Comparison of ENCODE assay signal across 8 cellular contexts in the genomic region with DNA sequence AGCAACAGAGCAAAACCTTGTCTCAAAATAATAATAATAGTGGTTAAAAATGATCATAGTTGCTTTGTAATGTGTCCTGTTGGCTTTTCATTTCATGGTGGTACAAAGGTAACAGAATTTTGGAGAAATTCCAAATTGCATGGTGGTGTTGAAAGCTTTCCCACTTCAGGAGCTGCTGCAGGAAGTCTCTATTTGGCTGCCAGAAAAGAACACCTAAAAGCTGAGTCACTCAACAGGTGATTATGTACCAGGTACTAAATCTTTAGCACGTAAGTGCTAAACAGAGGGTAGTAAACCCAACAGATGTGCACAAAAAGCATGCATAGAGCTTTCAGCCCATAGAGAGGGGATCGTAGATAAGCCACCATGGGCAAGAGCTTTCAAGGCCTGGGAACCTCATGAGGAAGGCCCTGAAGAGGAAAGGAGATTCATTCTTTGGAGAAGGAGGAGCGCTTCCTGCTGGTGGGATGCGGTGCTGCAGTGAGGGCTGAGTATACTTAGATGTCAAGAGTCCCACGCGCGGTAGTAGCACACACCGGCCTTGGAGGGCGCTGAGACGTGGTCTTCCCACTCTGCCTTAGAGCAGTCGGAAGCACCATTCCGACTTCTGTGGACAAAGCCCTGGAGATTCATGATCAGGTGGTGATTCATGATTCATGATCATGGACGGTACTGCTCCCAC.
DNase-seq lines count a peak whose midpoint lies in the region; ATAC-seq, FAIRE-seq and TF ChIP-seq lines count a peak whose summit lies in the region.

No MANE protein-coding gene starts in this region.

- no peak for FAIRE-seq in kidney (lab: Jason Lieb, UNC)

- H3K9me3 Mint-ChIP-seq in activated naive CD4-positive, alpha-beta T cell treated with anti-CD3 and anti-CD28 coated beads for 36 hours = no peaks in the 10 kb centered on the region
- no peaks in the 10 kb centered on the region for H3K9me3 Mint-ChIP-seq in type B pancreatic cell

- no peak overlapping the region for H3K4me3 ChIP-seq in kidney (ENCODE audit: low read length in 2 of 2)

- no peaks in the 10 kb centered on the region for H3K36me3 ChIP-seq in kidney (ENCODE audit: control insufficient read depth in 1 of 2, insufficient read depth in 2 of 2, low read length in 2 of 2)

- H3K4me1 ChIP-seq in kidney (ENCODE audit: control insufficient read depth in 1 of 2, insufficient read depth in 1 of 2, low read depth in 1 of 2, low read length in 2 of 2) = no peaks in the 10 kb centered on the region

- H3K9me3 ChIP-seq in kidney (ENCODE audit: control insufficient read depth in 1 of 2, low read length in 2 of 2) = no peaks in the 10 kb centered on the region

- H3K9ac ChIP-seq in kidney (ENCODE audit: low read length in 2 of 2) = no peak overlapping the region

- peak; percentile 79 for ATAC-seq in GM18909 (IDR thresholded peaks at IDR 0.05; ENCODE audit: poor library complexity, unreplicated experiment)
- no peak for ATAC-seq in GM18867 (IDR thresholded peaks at IDR 0.05; ENCODE audit: unreplicated experiment)

- peaks cover 25% of the 10 kb centered on the region for H3K4me1 Mint-ChIP-seq in activated naive CD4-positive, alpha-beta T cell treated with anti-CD3 and anti-CD28 coated beads for 36 hours (ENCODE audit: low read depth)
- peaks cover 17% of the 10 kb centered on the region for H3K4me1 Mint-ChIP-seq in type B pancreatic cell (ENCODE audit: unreplicated experiment)

- CTCF ChIA-PET in activated naive CD4-positive, alpha-beta T cell treated with anti-CD3 and anti-CD28 coated beads for 36 hours (lab: Charles Lee) = interaction anchor here (0.7 to 14.6 kb wide), 15 partner anchors 8 to 289 kb away, joined by 3 to 364 read pairs (median 3); no protein-coding TSS in a partner anchor

- no peaks in the 10 kb centered on the region for H3K27me3 Mint-ChIP-seq in activated naive CD4-positive, alpha-beta T cell treated with anti-CD3 and anti-CD28 coated beads for 36 hours (ENCODE audit: low read depth)
- no peaks in the 10 kb centered on the region for H3K27me3 Mint-ChIP-seq in type B pancreatic cell

- DNase-seq in AG20443 (ENCODE audit: low spot score) = peak; percentile 65
- peak; percentile 20 to 34 for DNase-seq in NOMO-1 (lab: John Stamatoyannopoulos, UW; ENCODE audit: unreplicated experiment in 2 of 2)
- peak; percentile 79 for DNase-seq in activated naive CD4-positive, alpha-beta T cell treated with anti-CD3 and anti-CD28 coated beads for 36 hours
- DNase-seq in kidney = no peak
- no peak for DNase-seq in type B pancreatic cell (ENCODE audit: extremely low spot score, unreplicated experiment)
- DNase-seq in middle frontal gyrus (ENCODE audit: extremely low spot score, low spot score) = no peak

- TF ChIP-seq CTCF in kidney (IDR thresholded peaks at IDR 0.05; ENCODE audit: borderline replicate concordance, extremely low read depth, insufficient read depth) (peak; percentile 15), type B pancreatic cell (conservative IDR thresholded peaks at IDR 0.05) (peak; percentile 66)

- H3K36me3 Mint-ChIP-seq in activated naive CD4-positive, alpha-beta T cell treated with anti-CD3 and anti-CD28 coated beads for 36 hours (ENCODE audit: low read depth) = no peaks in the 10 kb centered on the region
- H3K36me3 Mint-ChIP-seq in type B pancreatic cell = peaks cover 10% of the 10 kb centered on the region

- intact Hi-C loops in activated naive CD4-positive, alpha-beta T cell treated with anti-CD3 and anti-CD28 coated beads for 36 hours (cut with micrococcal nuclease) = loop anchor here (1.0 to 10.0 kb wide), 2 partner anchors 162 to 313 kb away; no protein-coding TSS in a partner anchor
- intact Hi-C loops in kidney (cut with DNase I) = loop anchor here (5.0 kb wide), 1 partner anchor 160 kb away; no protein-coding TSS in a partner anchor

- H3K27ac Mint-ChIP-seq in activated naive CD4-positive, alpha-beta T cell treated with anti-CD3 and anti-CD28 coated beads for 36 hours = no peak overlapping the region
- no peak overlapping the region for H3K27ac Mint-ChIP-seq in type B pancreatic cell

- no peak overlapping the region for H3K4me3 Mint-ChIP-seq in activated naive CD4-positive, alpha-beta T cell treated with anti-CD3 and anti-CD28 coated beads for 36 hours
- no peak overlapping the region for H3K4me3 Mint-ChIP-seq in type B pancreatic cell

- H3K27ac ChIP-seq in kidney (ENCODE audit: low read depth in 2 of 2, low read length in 2 of 2) = no peak overlapping the region

Comparison
In these comparisons a context has a peak if more than half of its experiments do, and no peak if none do; other contexts are left out.
1. DNase-seq: peak in AG20443 (single experiment), NOMO-1 (2 of 2) and activated naive CD4-positive, alpha-beta T cell treated with anti-CD3 and anti-CD28 coated beads for 36 hours (single experiment); none in kidney (single experiment), type B pancreatic cell (single experiment) and middle frontal gyrus (single experiment).